Comparison of ENCODE assay signal across 14 cellular contexts in the genomic region with DNA sequence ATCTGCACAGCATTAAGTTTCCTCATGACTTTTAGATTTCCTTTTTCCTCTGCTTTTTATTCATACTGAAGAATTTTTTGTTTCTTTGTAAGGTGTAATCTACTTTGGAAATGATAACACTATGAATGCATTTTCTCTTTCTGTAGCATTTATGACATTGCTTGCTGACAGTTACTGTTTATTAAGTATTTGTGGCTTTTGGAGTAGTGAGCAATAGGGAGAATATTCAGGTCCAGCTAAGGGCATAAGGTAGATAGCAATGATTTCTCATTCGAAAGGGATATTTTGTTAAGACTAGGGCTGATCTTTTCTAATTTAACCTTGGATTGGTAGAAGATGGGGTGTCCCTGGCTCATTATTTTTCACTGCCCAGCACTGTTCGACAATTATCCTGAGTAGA.
A peak's percentile ranks its signal among the peaks of the same experiment; 100 is the strongest.
DNase-seq lines count a peak whose midpoint lies in the region; ATAC-seq and TF ChIP-seq lines count a peak whose summit lies in the region.
"Had no signal": no experiment of that assay in that cellular context is flagged by ENCODE, and none has a peak within 500 bp of the region (broad histone marks: within the 10 kb centered on the region; RNA-seq: fewer than 3 reads in every experiment).

No MANE protein-coding gene starts in this region.

- H3K4me1 ChIP-seq in subcutaneous abdominal adipose tissue (ENCODE audit: control insufficient read depth in 5 of 5, insufficient read depth in 5 of 5, low read length in 5 of 5), result peaks cover 0 to 22% (median 18%) of the 10 kb centered on the region in 5 donors

- no peaks in the 10 kb centered on the region for H3K9me3 ChIP-seq in subcutaneous abdominal adipose tissue (ENCODE audit: control insufficient read depth in 5 of 5, low read length in 5 of 5)
- H3K9me3 ChIP-seq: ovary, upper lobe of left lung had no signal

- peaks cover 14 to 28% (median 21%) of the 10 kb centered on the region in 5 donors for H3K36me3 ChIP-seq in subcutaneous abdominal adipose tissue (ENCODE audit: control insufficient read depth in 5 of 5, insufficient read depth in 5 of 5, low read length in 5 of 5)
- H3K36me3 ChIP-seq: ovary had no signal

- no peaks in the 10 kb centered on the region for H3K9me3 Mint-ChIP-seq in activated naive CD4-positive, alpha-beta T cell treated with anti-CD3 and anti-CD28 coated beads for 36 hours
- no peaks in the 10 kb centered on the region for H3K9me3 Mint-ChIP-seq in activated T-helper 17 cell treated with anti-CD3 and anti-CD28 coated beads, Interleukin-2, amount 50 U/mL, for 72 hours
- H3K9me3 Mint-ChIP-seq in immature natural killer cell, result no peaks in the 10 kb centered on the region
- H3K9me3 Mint-ChIP-seq: dendritic cell treated with granulocyte-macrophage colony-stimulating factor and Interleukin-4, amounts not matched to agents 40 ng/mL and 50 ng/mL, for 4 days had no signal

- DNase-seq in activated naive CD4-positive, alpha-beta T cell treated with anti-CD3 and anti-CD28 coated beads for 36 hours, result no peak
- no peak for DNase-seq in activated naive CD4-positive, alpha-beta T cell treated with anti-CD3 and anti-CD28 coated beads, Interleukin-2, amount 50 U/mL, for 16 hours
- DNase-seq in immature natural killer cell, result no peak
- DNase-seq in Kasumi-1 (lab: John Stamatoyannopoulos, UW), result no peak
- no peak for DNase-seq in GM10248 (ENCODE audit: extremely low spot score)
- DNase-seq: NCI-H1436 treated with DMSO at 0.1 percent for 48 hours, NCI-H748 treated with DMSO at 0.1 percent for 48 hours, ovary, T-helper 2 cell, upper lobe of left lung had no signal

- CTCF ChIA-PET in activated naive CD4-positive, alpha-beta T cell treated with anti-CD3 and anti-CD28 coated beads for 36 hours (lab: Charles Lee), result interaction anchor here (0.5 kb wide), 1 partner anchor 1962 kb away, joined by 4 read pairs; no protein-coding TSS in a partner anchor
- CTCF ChIA-PET in GM10248 (lab: Yijun Ruan, JAX), result interaction anchor here (1.1 to 1.7 kb wide), 2 partner anchors 8 to 12 kb away, joined by 3 to 5 read pairs; no protein-coding TSS in a partner anchor

- POLR2A ChIA-PET in GM10248 (lab: Yijun Ruan, JAX), result no interaction called here

- H3K4me3 ChIP-seq in subcutaneous abdominal adipose tissue (ENCODE audit: low read depth in 1 of 5, low read length in 5 of 5), result no peak overlapping the region
- H3K4me3 ChIP-seq: ovary, upper lobe of left lung had no signal

- peaks cover 66% of the 10 kb centered on the region for H3K4me1 Mint-ChIP-seq in activated naive CD4-positive, alpha-beta T cell treated with anti-CD3 and anti-CD28 coated beads for 36 hours (ENCODE audit: low read depth)
- peaks cover 49% of the 10 kb centered on the region for H3K4me1 Mint-ChIP-seq in activated T-helper 17 cell treated with anti-CD3 and anti-CD28 coated beads, Interleukin-2, amount 50 U/mL, for 72 hours
- H3K4me1 Mint-ChIP-seq in immature natural killer cell, result peaks cover 45 to 80% of the 10 kb centered on the region in 2 donors

- intact Hi-C loops in activated naive CD4-positive, alpha-beta T cell treated with anti-CD3 and anti-CD28 coated beads for 36 hours (cut with micrococcal nuclease), result no loop called here

- ATAC-seq in activated T-helper 17 cell treated with anti-CD3 and anti-CD28 coated beads, Interleukin-2, amount 50 U/mL, for 72 hours (replicated peaks), result no peak
- no peak for ATAC-seq in GM19455 (IDR thresholded peaks at IDR 0.05; ENCODE audit: unreplicated experiment)

- H3K9ac ChIP-seq in subcutaneous abdominal adipose tissue (ENCODE audit: low read length in 5 of 5), result no peak overlapping the region

- H3K36me3 Mint-ChIP-seq in activated naive CD4-positive, alpha-beta T cell treated with anti-CD3 and anti-CD28 coated beads for 36 hours (ENCODE audit: low read depth), result peaks cover 40% of the 10 kb centered on the region
- peaks cover 100% of the 10 kb centered on the region for H3K36me3 Mint-ChIP-seq in activated T-helper 17 cell treated with anti-CD3 and anti-CD28 coated beads, Interleukin-2, amount 50 U/mL, for 72 hours (ENCODE audit: low read depth)
- H3K36me3 Mint-ChIP-seq in immature natural killer cell, result peaks cover 15 to 40% (median 22%) of the 10 kb centered on the region in 3 donors

- no peaks in the 10 kb centered on the region for H3K27me3 ChIP-seq in subcutaneous abdominal adipose tissue (ENCODE audit: control insufficient read depth in 5 of 5, insufficient read depth in 4 of 5, low read length in 5 of 5)
- H3K27me3 ChIP-seq: ovary, upper lobe of left lung had no signal

- H3K27ac Mint-ChIP-seq in activated naive CD4-positive, alpha-beta T cell treated with anti-CD3 and anti-CD28 coated beads for 36 hours, result peak overlapping the region; percentile 50
- peak overlapping the region; percentile 69 for H3K27ac Mint-ChIP-seq in activated T-helper 17 cell treated with anti-CD3 and anti-CD28 coated beads, Interleukin-2, amount 50 U/mL, for 72 hours
- H3K27ac Mint-ChIP-seq in immature natural killer cell, result peak overlapping the region in 4 of 6 donors; percentile 25 to 82 (median 52)
- H3K27ac Mint-ChIP-seq: dendritic cell treated with granulocyte-macrophage colony-stimulating factor and Interleukin-4, amounts not matched to agents 40 ng/mL and 50 ng/mL, for 4 days had no signal

- no peak overlapping the region for H3K4me3 Mint-ChIP-seq in activated naive CD4-positive, alpha-beta T cell treated with anti-CD3 and anti-CD28 coated beads for 36 hours
- H3K4me3 Mint-ChIP-seq in activated T-helper 17 cell treated with anti-CD3 and anti-CD28 coated beads, Interleukin-2, amount 50 U/mL, for 72 hours, result no peak overlapping the region
- no peak overlapping the region for H3K4me3 Mint-ChIP-seq in immature natural killer cell
- H3K4me3 Mint-ChIP-seq: dendritic cell treated with granulocyte-macrophage colony-stimulating factor and Interleukin-4, amounts not matched to agents 40 ng/mL and 50 ng/mL, for 4 days had no signal

- TF ChIP-seq CTCF in GM10248 (IDR thresholded peaks at IDR 0.05; ENCODE audit: control extremely low read depth, extremely low read depth, low read depth, missing control alignments), result no peak

- H3K27me3 Mint-ChIP-seq in activated naive CD4-positive, alpha-beta T cell treated with anti-CD3 and anti-CD28 coated beads for 36 hours (ENCODE audit: low read depth), result no peaks in the 10 kb centered on the region
- H3K27me3 Mint-ChIP-seq in activated T-helper 17 cell treated with anti-CD3 and anti-CD28 coated beads, Interleukin-2, amount 50 U/mL, for 72 hours, result no peaks in the 10 kb centered on the region
- peaks cover 0 to 4% (median 3%) of the 10 kb centered on the region in 3 donors for H3K27me3 Mint-ChIP-seq in immature natural killer cell (ENCODE audit: low read depth in 3 of 3)
- H3K27me3 Mint-ChIP-seq: dendritic cell treated with granulocyte-macrophage colony-stimulating factor and Interleukin-4, amounts not matched to agents 40 ng/mL and 50 ng/mL, for 4 days had no signal

- H3K27ac ChIP-seq in subcutaneous abdominal adipose tissue (ENCODE audit: low read depth, low read length), result peak overlapping the region; percentile 43
- H3K27ac ChIP-seq: ovary had no signal
